Comparison of ENCODE assay signal across 8 cellular contexts in the genomic region with DNA sequence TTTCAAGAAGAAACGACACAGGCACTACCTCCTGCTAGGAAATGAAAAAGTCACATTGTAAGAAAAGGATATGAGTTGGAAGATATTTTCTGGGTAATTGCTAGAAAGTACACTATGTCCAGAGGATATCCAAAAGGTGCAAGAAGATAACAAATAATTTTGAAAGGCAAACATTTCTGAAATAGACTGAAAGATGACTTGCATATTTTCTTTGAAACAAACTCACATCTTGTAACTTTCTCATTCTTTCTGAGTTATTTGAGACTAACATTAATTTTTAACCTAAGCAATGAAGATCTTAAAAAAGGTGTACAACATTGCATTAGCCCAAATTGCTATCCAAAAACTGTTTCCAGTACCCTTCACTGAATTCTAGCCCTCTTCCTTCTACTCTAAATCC.
"Had no signal": no experiment of that assay in that cellular context is flagged by ENCODE, and none has a peak within 500 bp of the region (broad histone marks: within the 10 kb centered on the region; RNA-seq: fewer than 3 reads in every experiment).

No MANE protein-coding gene starts in this region.

- H2AFZ ChIP-seq: GM23248 had no signal

- H3K27ac ChIP-seq: GM23248, HL-60 had no signal

- H3K9ac ChIP-seq: GM23248 had no signal

- H3K36me3 ChIP-seq: HAP-1 had no signal

- H3K4me3 ChIP-seq: GM23248, HAP-1 had no signal

- ATAC-seq: HCT116 had no signal

- DNase-seq: GM23248, GOT3, H7, HFFc6, KG1 had no signal
